Comparison of ENCODE assay signal across 18 cellular contexts in genomic region chr13:97892717-97893116, GRCh38.
A peak's percentile ranks its signal among the peaks of the same experiment; 100 is the strongest.
DNase-seq lines count a peak whose midpoint lies in the region; ATAC-seq, FAIRE-seq and TF ChIP-seq lines count a peak whose summit lies in the region.
"Had no signal": no experiment of that assay in that cellular context is flagged by ENCODE, and none has a peak within 500 bp of the region (broad histone marks: within the 10 kb centered on the region; RNA-seq: fewer than 3 reads in every experiment).

No MANE protein-coding gene starts in this region.

- no peak for TF ChIP-seq CTCF in cardiac fibroblast (IDR thresholded peaks at IDR 0.05; ENCODE audit: low read depth, low read length)

- peaks cover 8% of the 10 kb centered on the region for H3K9me3 ChIP-seq in mesodermal cell (ENCODE audit: control insufficient read depth, low read length)
- H3K9me3 ChIP-seq: prostate gland had no signal

- DNase-seq in GM04503 (ENCODE audit: low read depth) (peak; percentile 62), RKO (ENCODE audit: low spot score) (peak; percentile 60), cardiac fibroblast (ENCODE audit: low read depth in 2 of 2) (peak; percentile 18 to 69), NCI-H748 treated with DMSO at 0.1 percent for 48 hours (lab: John Stamatoyannopoulos, UW) (no peak), GM12891 (ENCODE audit: insufficient read length, low spot score) (no peak)
- DNase-seq: activated effector memory CD4-positive, alpha-beta T cell treated with Interleukin-2 at 50 U/mL for 16 hours; amniotic stem cell; natural killer cell; NCI-H1694; NCI-H226; NK-92 treated with Interleukin-12 subunit alpha and Interleukin-12 subunit beta, amount 100 ng/mL, for 24 hours; SHP77; spleen had no signal

- peak overlapping the region; percentile 23 for H3K27ac ChIP-seq in mesodermal cell (ENCODE audit: low read depth, low read length, severe bottlenecking)
- H3K27ac ChIP-seq: prostate gland, spleen had no signal

- no peak for FAIRE-seq in GM12891 (lab: Jason Lieb, UNC)
- FAIRE-seq: HTR-8/SVneo had no signal

- no peaks in the 10 kb centered on the region for H3K36me3 ChIP-seq in mesodermal cell (ENCODE audit: control insufficient read depth, insufficient read depth, low read length)
- H3K36me3 ChIP-seq: prostate gland, spleen had no signal

- ATAC-seq in HG03159 (IDR thresholded peaks at IDR 0.05; ENCODE audit: unreplicated experiment): no peak
- no peak for ATAC-seq in GM21360 (IDR thresholded peaks at IDR 0.05; ENCODE audit: unreplicated experiment)
- ATAC-seq: natural killer cell had no signal

- H3K4me3 ChIP-seq in cardiac fibroblast (replicated peaks in 1 of 2; ENCODE audit: low read depth in 2 of 2, low read length in 2 of 2) (no peak overlapping the region), mesodermal cell (ENCODE audit: extremely low read depth, insufficient read depth, low read length, poor library complexity, severe bottlenecking) (no peak overlapping the region)
- H3K4me3 ChIP-seq: prostate gland, spleen had no signal

- TF ChIP-seq POLR2A in GM12891 (IDR thresholded peaks at IDR 0.05; ENCODE audit: low read depth, low read length): no peak

- H3K4me1 ChIP-seq in mesodermal cell (ENCODE audit: control insufficient read depth, insufficient read depth, low read length, poor library complexity, severe bottlenecking): peaks cover 5% of the 10 kb centered on the region
- H3K4me1 ChIP-seq: prostate gland, spleen had no signal

- WGBS in mesodermal cell (ENCODE audit: insufficient coverage in 2 of 2), 2 experiments: 100% methylated on average over 1 of the region's 3 CpGs

TF ChIP-seq in GM12891, 5 proteins besides CTCF, POLR2A, EP300 and RAD21:
- no peak for TF ChIP-seq TAF1 (IDR thresholded peaks at IDR 0.05; ENCODE audit: low read depth, low read length)
- no peak for TF ChIP-seq POU2F2 (IDR thresholded peaks at IDR 0.05; ENCODE audit: low read depth, low read length)
- no peak for TF ChIP-seq SPI1 (IDR thresholded peaks at IDR 0.05; ENCODE audit: low read depth, low read length)
- TF ChIP-seq PAX5 (IDR thresholded peaks at IDR 0.05; ENCODE audit: insufficient read depth, low read length, severe bottlenecking): no peak
- no peak for TF ChIP-seq POLR2AphosphoS5 (IDR thresholded peaks at IDR 0.05; ENCODE audit: low read depth, low read length)

Comparison
In these comparisons a context has a peak if more than half of its experiments do, and no peak if none do; other contexts are left out.
1. DNase-seq: peak in GM04503 (single experiment), RKO (single experiment) and cardiac fibroblast (2 of 2); none in NCI-H748 treated with DMSO at 0.1 percent for 48 hours (single experiment) and GM12891 (single experiment).